Comparison of ENCODE assay signal across 28 cellular contexts in the genomic region with DNA sequence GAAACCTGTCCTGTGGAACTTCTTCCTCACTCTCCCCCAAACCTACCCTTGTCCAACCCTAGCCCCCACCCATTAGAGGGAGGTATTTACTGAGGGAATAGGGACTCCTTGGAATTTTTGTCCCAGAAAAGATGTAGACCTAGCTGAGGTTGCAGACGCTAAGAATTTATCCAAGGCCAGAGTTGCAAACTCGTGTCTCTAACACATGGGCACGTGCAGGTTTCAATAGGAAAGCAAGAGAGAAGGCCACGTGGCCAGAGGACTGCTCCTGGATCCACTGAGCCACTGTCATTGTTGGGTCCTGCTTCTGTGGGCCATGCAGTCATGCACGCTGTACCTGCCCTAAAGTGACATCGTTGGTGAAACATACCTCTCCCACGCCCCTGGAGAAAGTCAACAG.
"Had no signal": no experiment of that assay in that cellular context is flagged by ENCODE, and none has a peak within 500 bp of the region (broad histone marks: within the 10 kb centered on the region; RNA-seq: fewer than 3 reads in every experiment).

No MANE protein-coding gene starts in this region.

- H3K9me3 ChIP-seq: ovary, thyroid gland, upper lobe of right lung, vagina had no signal

- H3K4me3 Mint-ChIP-seq: naive thymus-derived CD4-positive, alpha-beta T cell; natural killer cell; nephron; neural progenitor cell; stimulated activated effector memory CD8-positive, alpha-beta T cell treated with anti-CD3 and anti-CD28 coated beads, Interleukin-12 subunit alpha, Interleukin-12 subunit beta, amount 100 ng/mL, for 72 hours; stimulated activated naive B cell treated with anti-CD40 and anti-IgM and Interleukin-4, amounts not matched to agents 10 μg/mL and 1 μg/mL and 100 μg/mL, for 72 hours; stimulated activated naive CD8-positive, alpha-beta T cell treated with anti-CD3 and anti-CD28 coated beads, Interleukin-15, Interleukin-2, amounts not matched to agents 100 ng/mL and 50 ng/mL, for 24 hours; type B pancreatic cell had no signal

- H3K27me3 Mint-ChIP-seq: progenitor cell of endocrine pancreas, type B pancreatic cell had no signal

- H3K4me1 Mint-ChIP-seq: natural killer cell; nephron; stimulated activated effector memory CD8-positive, alpha-beta T cell treated with anti-CD3 and anti-CD28 coated beads, Interleukin-12 subunit alpha, Interleukin-12 subunit beta, amount 100 ng/mL, for 72 hours; stimulated activated naive B cell treated with anti-CD40 and anti-IgM and Interleukin-4, amounts not matched to agents 10 μg/mL and 1 μg/mL and 100 μg/mL, for 72 hours had no signal

- H3K9me3 Mint-ChIP-seq: natural killer cell; stimulated activated effector memory CD8-positive, alpha-beta T cell treated with anti-CD3 and anti-CD28 coated beads, Interleukin-12 subunit alpha, Interleukin-12 subunit beta, amount 100 ng/mL, for 72 hours; type B pancreatic cell had no signal

- H3K4me1 ChIP-seq: neural progenitor cell, parathyroid adenoma, psoas muscle, stomach, thyroid gland, tibial nerve, upper lobe of right lung, vagina had no signal

- H3K27me3 ChIP-seq: neural progenitor cell, ovary, thyroid gland, tibial nerve, upper lobe of right lung, vagina had no signal

- H3K27ac ChIP-seq: neural progenitor cell, ovary, parathyroid adenoma, psoas muscle, skin epidermis, stomach, thoracic aorta, thyroid gland, tibial nerve, upper lobe of right lung, vagina had no signal

- H2AFZ ChIP-seq: neural progenitor cell, parathyroid adenoma had no signal

- ATAC-seq: naive thymus-derived CD4-positive, alpha-beta T cell; natural killer cell; psoas muscle; right cardiac atrium; sciatic nerve; stimulated activated effector memory CD8-positive, alpha-beta T cell treated with anti-CD3 and anti-CD28 coated beads, Interleukin-12 subunit alpha, Interleukin-12 subunit beta, amount 100 ng/mL, for 72 hours; stimulated activated naive B cell treated with anti-CD40 and anti-IgM and Interleukin-4, amounts not matched to agents 10 μg/mL and 1 μg/mL and 100 μg/mL, for 72 hours; upper lobe of right lung had no signal

- H3K4me3 ChIP-seq: neural progenitor cell, ovary, psoas muscle, skin epidermis, stomach, thoracic aorta, thyroid gland, tibial nerve, upper lobe of right lung, vagina had no signal

- H3K36me3 Mint-ChIP-seq: natural killer cell; neural progenitor cell; stimulated activated effector memory CD8-positive, alpha-beta T cell treated with anti-CD3 and anti-CD28 coated beads, Interleukin-12 subunit alpha, Interleukin-12 subunit beta, amount 100 ng/mL, for 72 hours; type B pancreatic cell had no signal

- H3K36me3 ChIP-seq: neural progenitor cell, ovary, stomach, thoracic aorta, thyroid gland, tibial nerve, upper lobe of right lung, vagina had no signal

- H3K4me2 ChIP-seq: neural progenitor cell had no signal

- H3K9ac ChIP-seq: neural progenitor cell, parathyroid adenoma had no signal

- DNase-seq: naive thymus-derived CD4-positive, alpha-beta T cell; natural killer cell; occipital lobe; ovary; posterior cingulate gyrus; psoas muscle; right cardiac atrium; stimulated activated CD4-positive, alpha-beta T cell treated with anti-CD3 and anti-CD28 coated beads, Interleukin-15, amount 100 ng/mL, for 24 hours; stimulated activated CD4-positive, alpha-beta T cell treated with anti-CD3 and anti-CD28 coated beads, Interleukin-2, amount 100 ng/mL, for 24 hours; stimulated activated CD4-positive, alpha-beta T cell treated with anti-CD3 and anti-CD28 coated beads, Interleukin-2, amount 100 ng/mL, for 48 hours; stimulated activated CD4-positive, alpha-beta T cell treated with anti-CD3 and anti-CD28 coated beads, Interleukin-4, amount 100 ng/mL, for 24 hours; stimulated activated naive B cell treated with anti-CD40 and anti-IgM and Interleukin-4, amounts not matched to agents 10 μg/mL and 1 μg/mL and 100 μg/mL, for 72 hours; stimulated activated naive CD4-positive, alpha-beta T cell treated with Interleukin-2 at 50 U/mL for 16 hours; stomach; thyroid gland; upper lobe of right lung had no signal

- H3K79me2 ChIP-seq: parathyroid adenoma had no signal

- H3K27ac Mint-ChIP-seq: naive thymus-derived CD4-positive, alpha-beta T cell; natural killer cell; neural progenitor cell; progenitor cell of endocrine pancreas; stimulated activated effector memory CD8-positive, alpha-beta T cell treated with anti-CD3 and anti-CD28 coated beads, Interleukin-12 subunit alpha, Interleukin-12 subunit beta, amount 100 ng/mL, for 72 hours; stimulated activated naive B cell treated with anti-CD40 and anti-IgM and Interleukin-4, amounts not matched to agents 10 μg/mL and 1 μg/mL and 100 μg/mL, for 72 hours; stimulated activated naive CD8-positive, alpha-beta T cell treated with anti-CD3 and anti-CD28 coated beads, Interleukin-15, Interleukin-2, amounts not matched to agents 100 ng/mL and 50 ng/mL, for 24 hours; type B pancreatic cell had no signal
